ENCODE assay signal across 25 cellular contexts in genomic region chr17:16942141-16943031, GRCh38. TPM values are rescaled to one million over a fixed set of nuclear protein-coding genes. Genes with fewer than 3 reads are reported as not detected.
DNase-seq lines count a peak whose midpoint lies in the region; ATAC-seq and TF ChIP-seq lines count a peak whose summit lies in the region.
"Had no signal": no experiment of that assay in that cellular context is flagged by ENCODE, and none has a peak within 500 bp of the region (broad histone marks: within the 10 kb centered on the region; RNA-seq: fewer than 3 reads in every experiment).

No MANE protein-coding gene starts in this region.

- H3K9me3 Mint-ChIP-seq in natural killer cell (no peaks in the 10 kb centered on the region), neural crest cell (no peaks in the 10 kb centered on the region)
- H3K9me3 Mint-ChIP-seq in natural killer cell treated with Interleukin-12 subunit alpha and Interleukin-12 subunit beta and Interleukin-15 and Interleukin-18, amount 100 ng/mL, for 72 hours: no peaks in the 10 kb centered on the region
- H3K9me3 Mint-ChIP-seq in activated naive CD4-positive, alpha-beta T cell treated with anti-CD3 and anti-CD28 coated beads, Interleukin-2, amount 10 ng/mL, durations not matched to agents 7 days and 5 days: no peaks in the 10 kb centered on the region

- H3K4me3 Mint-ChIP-seq in natural killer cell: no peak overlapping the region
- no peak overlapping the region for H3K4me3 Mint-ChIP-seq in natural killer cell treated with Interleukin-12 subunit alpha and Interleukin-12 subunit beta and Interleukin-15 and Interleukin-18, amount 100 ng/mL, for 72 hours
- no peak overlapping the region for H3K4me3 Mint-ChIP-seq in neural crest cell
- no peak overlapping the region for H3K4me3 Mint-ChIP-seq in activated naive CD4-positive, alpha-beta T cell treated with anti-CD3 and anti-CD28 coated beads, Interleukin-2, amount 10 ng/mL, durations not matched to agents 7 days and 5 days
- H3K4me3 Mint-ChIP-seq: brain had no signal

- 94 to 95% methylated on average over 21 of the region's 21 CpGs for WGBS in aorta, 2 donors

- peak; percentile 2 for DNase-seq in natural killer cell
- DNase-seq in natural killer cell treated with Interleukin-12 subunit alpha and Interleukin-12 subunit beta and Interleukin-15 and Interleukin-18, amount 100 ng/mL, for 72 hours (ENCODE audit: low spot score): no peak
- DNase-seq in epithelial cell of esophagus (ENCODE audit: low read depth): peak; percentile 13
- DNase-seq in neural crest cell (ENCODE audit: low read depth, low spot score): no peak
- peak; percentile 13 to 62 for DNase-seq in aorta
- DNase-seq in NCI-H345 treated with DMSO at 0.1 percent for 48 hours (lab: John Stamatoyannopoulos, UW; ENCODE audit: unreplicated experiment): no peak
- no peak for DNase-seq in activated naive CD4-positive, alpha-beta T cell treated with anti-CD3 and anti-CD28 coated beads, Interleukin-2, amount 10 ng/mL, durations not matched to agents 7 days and 5 days
- no peak for DNase-seq in NCI-H2171 treated with DMSO at 0.1 percent for 48 hours (lab: John Stamatoyannopoulos, UW)
- DNase-seq: activated CD4-positive, CD25-positive, alpha-beta regulatory T cell; cortex of kidney; mesenchymal stem cell; NCI-H2081 treated with DMSO at 0.1 percent for 48 hours; NCI-H524 treated with DMSO at 0.1 percent for 48 hours; RPMI8226; stimulated activated CD4-positive, alpha-beta T cell treated with anti-CD3 and anti-CD28 coated beads, Interleukin-4, amount 100 ng/mL, for 1 hour; T-helper 9 cell had no signal

- no peaks in the 10 kb centered on the region for H3K4me1 ChIP-seq in aorta (ENCODE audit: control insufficient read depth in 1 of 2, insufficient read depth in 2 of 2, low read length in 2 of 2)

- H3K36me3 ChIP-seq in aorta (ENCODE audit: control insufficient read depth in 1 of 2, insufficient read depth in 2 of 2, low read length in 1 of 2): no peaks in the 10 kb centered on the region

- ATAC-seq in natural killer cell: no peak
- ATAC-seq in natural killer cell treated with Interleukin-12 subunit alpha and Interleukin-12 subunit beta and Interleukin-15 and Interleukin-18, amount 100 ng/mL, for 72 hours: no peak
- no peak for ATAC-seq in aorta (ENCODE audit: low FRiP score)
- ATAC-seq: SK-N-SH treated with all-trans-retinoic acid at 6 μM for 48 hours had no signal

- no peak overlapping the region for H3K27ac ChIP-seq in aorta (ENCODE audit: low read depth in 1 of 2, low read length in 2 of 2)
- H3K27ac ChIP-seq: C4-2B, hepatocyte had no signal

- CTCF ChIA-PET in activated naive CD4-positive, alpha-beta T cell treated with anti-CD3 and anti-CD28 coated beads, Interleukin-2, amount 10 ng/mL, durations not matched to agents 7 days and 5 days (lab: Charles Lee): no interaction called here

- H3K36me3 Mint-ChIP-seq in natural killer cell (no peaks in the 10 kb centered on the region), neural crest cell (ENCODE audit: low read depth) (no peaks in the 10 kb centered on the region)
- no peaks in the 10 kb centered on the region for H3K36me3 Mint-ChIP-seq in natural killer cell treated with Interleukin-12 subunit alpha and Interleukin-12 subunit beta and Interleukin-15 and Interleukin-18, amount 100 ng/mL, for 72 hours
- no peaks in the 10 kb centered on the region for H3K36me3 Mint-ChIP-seq in activated naive CD4-positive, alpha-beta T cell treated with anti-CD3 and anti-CD28 coated beads, Interleukin-2, amount 10 ng/mL, durations not matched to agents 7 days and 5 days
- H3K36me3 Mint-ChIP-seq: brain had no signal

- H3K27me3 Mint-ChIP-seq in natural killer cell (ENCODE audit: low read depth in 2 of 2) (peaks cover 7 to 8% of the 10 kb centered on the region in 2 donors), neural crest cell (ENCODE audit: low read depth) (no peaks in the 10 kb centered on the region)
- peaks cover 0 to 7% of the 10 kb centered on the region in 2 donors for H3K27me3 Mint-ChIP-seq in natural killer cell treated with Interleukin-12 subunit alpha and Interleukin-12 subunit beta and Interleukin-15 and Interleukin-18, amount 100 ng/mL, for 72 hours
- peaks cover 28% of the 10 kb centered on the region for H3K27me3 Mint-ChIP-seq in activated naive CD4-positive, alpha-beta T cell treated with anti-CD3 and anti-CD28 coated beads, Interleukin-2, amount 10 ng/mL, durations not matched to agents 7 days and 5 days

- H3K4me1 Mint-ChIP-seq in natural killer cell: peaks cover 0 to 6% of the 10 kb centered on the region in 2 donors
- H3K4me1 Mint-ChIP-seq in natural killer cell treated with Interleukin-12 subunit alpha and Interleukin-12 subunit beta and Interleukin-15 and Interleukin-18, amount 100 ng/mL, for 72 hours (ENCODE audit: low read depth in 2 of 2): no peaks in the 10 kb centered on the region
- H3K4me1 Mint-ChIP-seq in neural crest cell: no peaks in the 10 kb centered on the region
- H3K4me1 Mint-ChIP-seq in activated naive CD4-positive, alpha-beta T cell treated with anti-CD3 and anti-CD28 coated beads, Interleukin-2, amount 10 ng/mL, durations not matched to agents 7 days and 5 days: no peaks in the 10 kb centered on the region

- no peaks in the 10 kb centered on the region for H3K27me3 ChIP-seq in aorta (ENCODE audit: control insufficient read depth in 1 of 2, insufficient read depth in 2 of 2, low read length in 1 of 2)
- H3K27me3 ChIP-seq: hepatocyte had no signal

- TF ChIP-seq CTCF in natural killer cell (IDR thresholded peaks at IDR 0.05): no peak
- no peak for TF ChIP-seq CTCF in epithelial cell of esophagus (IDR thresholded peaks at IDR 0.05; ENCODE audit: insufficient read depth, low read depth, low read length, missing control alignments)
- TF ChIP-seq CTCF in neural crest cell (conservative IDR thresholded peaks at IDR 0.05): no peak

- H3K4me3 ChIP-seq in epithelial cell of esophagus (ENCODE audit: low read length): no peak overlapping the region
- H3K4me3 ChIP-seq in aorta (ENCODE audit: low read length in 2 of 2): no peak overlapping the region
- H3K4me3 ChIP-seq: hepatocyte, smooth muscle cell had no signal

- H3K9me3 ChIP-seq in aorta (ENCODE audit: control insufficient read depth, low read length): no peaks in the 10 kb centered on the region

- H3K27ac Mint-ChIP-seq in natural killer cell (no peak overlapping the region), neural crest cell (ENCODE audit: unreplicated experiment) (peak overlapping the region; percentile 54)
- H3K27ac Mint-ChIP-seq in natural killer cell treated with Interleukin-12 subunit alpha and Interleukin-12 subunit beta and Interleukin-15 and Interleukin-18, amount 100 ng/mL, for 72 hours: no peak overlapping the region
- no peak overlapping the region for H3K27ac Mint-ChIP-seq in activated naive CD4-positive, alpha-beta T cell treated with anti-CD3 and anti-CD28 coated beads, Interleukin-2, amount 10 ng/mL, durations not matched to agents 7 days and 5 days

- intact Hi-C loops in natural killer cell (cut with micrococcal nuclease): no loop called here
- intact Hi-C loops in aorta (cut with DNase I): no loop called here

RNA-seq across cellular contexts. Expression of gene TNFRSF13B, which starts 29.5 kb away (rescaled TPM):
- 1 to 10 TPM in 1 of 3 donors, under 1 TPM in 2; 0.70 to 7.7 (median 0.89) TPM for total RNA-seq in natural killer cell
- 1 to 10 TPM in 1 of 2 donors, not detected in 1; 2.3 TPM for total RNA-seq in natural killer cell treated with Interleukin-12 subunit alpha and Interleukin-12 subunit beta and Interleukin-15 and Interleukin-18, amount 100 ng/mL, for 72 hours
- total RNA-seq in neural crest cell: not detected in 2 replicates
- not detected for total RNA-seq in aorta
- not detected for polyA plus RNA-seq in aorta
- total RNA-seq: endothelial cell of umbilical vein, fibroblast of villous mesenchyme, hepatocyte, pulmonary artery endothelial cell, smooth muscle cell had no signal
- polyA plus RNA-seq: endothelial cell of umbilical vein, hepatocyte, neural cell, smooth muscle cell had no signal

Comparison
In these comparisons a context has a peak if more than half of its experiments do, and no peak if none do; other contexts are left out.
1. DNase-seq: peak in natural killer cell (single experiment), epithelial cell of esophagus (single experiment) and aorta (2 of 2); none in natural killer cell treated with Interleukin-12 subunit alpha and Interleukin-12 subunit beta and Interleukin-15 and Interleukin-18, amount 100 ng/mL, for 72 hours (single experiment), neural crest cell (single experiment), NCI-H345 treated with DMSO at 0.1 percent for 48 hours (single experiment), activated naive CD4-positive, alpha-beta T cell treated with anti-CD3 and anti-CD28 coated beads, Interleukin-2, amount 10 ng/mL, durations not matched to agents 7 days and 5 days (single experiment) and NCI-H2171 treated with DMSO at 0.1 percent for 48 hours (single experiment).